In the genomic region with DNA sequence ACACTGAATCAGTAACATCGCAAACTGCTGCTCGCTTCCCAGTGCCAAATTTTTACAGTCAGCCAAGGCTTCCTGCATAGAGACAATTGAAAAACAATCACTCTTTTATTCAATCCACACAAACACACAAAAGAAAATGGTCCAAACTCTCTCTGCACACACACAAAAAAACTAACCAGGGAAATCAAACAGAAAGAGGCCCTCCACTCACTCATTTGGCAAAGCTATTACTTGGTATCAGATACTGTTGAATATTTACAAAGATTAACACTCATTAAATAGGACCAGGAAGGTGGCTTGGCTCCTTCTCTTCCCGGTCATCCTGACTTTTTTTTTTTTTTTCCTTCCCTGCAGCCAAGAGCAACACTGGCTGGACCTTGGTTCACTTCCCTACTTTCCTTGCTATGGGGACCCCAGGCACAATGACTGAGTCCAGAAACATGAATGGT, we compare ENCODE assay signal across 14 cellular contexts.
DNase-seq lines count a peak whose midpoint lies in the region; ATAC-seq and TF ChIP-seq lines count a peak whose summit lies in the region.
"Had no signal": no experiment of that assay in that cellular context is flagged by ENCODE, and none has a peak within 500 bp of the region (broad histone marks: within the 10 kb centered on the region; RNA-seq: fewer than 3 reads in every experiment).

No MANE protein-coding gene starts in this region.

- peaks cover 2 to 20% (median 10%) of the 10 kb centered on the region in 5 donors for H3K4me1 ChIP-seq in subcutaneous abdominal adipose tissue (ENCODE audit: control insufficient read depth in 5 of 5, insufficient read depth in 5 of 5, low read length in 5 of 5)

- H3K9me3 ChIP-seq in subcutaneous abdominal adipose tissue (ENCODE audit: control insufficient read depth in 5 of 5, low read length in 5 of 5), result no peaks in the 10 kb centered on the region
- H3K9me3 ChIP-seq: thoracic aorta had no signal

- H3K27me3 ChIP-seq in subcutaneous abdominal adipose tissue (ENCODE audit: control insufficient read depth in 5 of 5, insufficient read depth in 4 of 5, low read length in 5 of 5), result no peaks in the 10 kb centered on the region

- H3K4me3 ChIP-seq in LNCaP clone FGC (ENCODE audit: low read depth, low read length) (no peak overlapping the region), subcutaneous abdominal adipose tissue (ENCODE audit: low read depth in 1 of 5, low read length in 5 of 5) (no peak overlapping the region)
- H3K4me3 ChIP-seq: thoracic aorta had no signal

- no peaks in the 10 kb centered on the region for H3K36me3 ChIP-seq in subcutaneous abdominal adipose tissue (ENCODE audit: control insufficient read depth in 5 of 5, insufficient read depth in 5 of 5, low read length in 5 of 5)
- H3K36me3 ChIP-seq: thoracic aorta had no signal

- H3K9ac ChIP-seq in subcutaneous abdominal adipose tissue (ENCODE audit: low read length in 5 of 5), result no peak overlapping the region

- peak; percentile 34 for DNase-seq in LNCaP clone FGC (ENCODE audit: low read depth)
- DNase-seq in astrocyte of the hippocampus (ENCODE audit: low read depth, low spot score), result peak; percentile 57
- DNase-seq in lung microvascular endothelial cell (ENCODE audit: low read depth in 2 of 2), result peak; percentile 24 to 75
- no peak for DNase-seq in kidney glomerular epithelial cell (lab: John Stamatoyannopoulos, UW)
- DNase-seq: activated CD4-positive, alpha-beta memory T cell treated with anti-CD3 and anti-CD28 coated beads for 36 hours; activated T-cell treated with anti-CD3 and anti-CD28 coated beads, Interleukin-2, amount 50 U/mL, for 72 hours; KG1; NCI-H226 had no signal

- peak overlapping the region; percentile 3 for H3K27ac ChIP-seq in subcutaneous abdominal adipose tissue (ENCODE audit: low read depth, low read length)
- H3K27ac ChIP-seq: epithelial cell of prostate, thoracic aorta had no signal

- TF ChIP-seq CTCF in LNCaP clone FGC (IDR thresholded peaks at IDR 0.05; ENCODE audit: control insufficient read depth, extremely low read depth, insufficient read depth), result no peak

- ATAC-seq in GM18861 (IDR thresholded peaks at IDR 0.05; ENCODE audit: unreplicated experiment) (no peak), HG02938 (IDR thresholded peaks at IDR 0.05; ENCODE audit: unreplicated experiment) (no peak), GM18858 (IDR thresholded peaks at IDR 0.05; ENCODE audit: unreplicated experiment) (no peak)
- ATAC-seq: activated T-cell treated with anti-CD3 and anti-CD28 coated beads, Interleukin-2, amount 50 U/mL, for 72 hours had no signal
